In the genomic region with DNA sequence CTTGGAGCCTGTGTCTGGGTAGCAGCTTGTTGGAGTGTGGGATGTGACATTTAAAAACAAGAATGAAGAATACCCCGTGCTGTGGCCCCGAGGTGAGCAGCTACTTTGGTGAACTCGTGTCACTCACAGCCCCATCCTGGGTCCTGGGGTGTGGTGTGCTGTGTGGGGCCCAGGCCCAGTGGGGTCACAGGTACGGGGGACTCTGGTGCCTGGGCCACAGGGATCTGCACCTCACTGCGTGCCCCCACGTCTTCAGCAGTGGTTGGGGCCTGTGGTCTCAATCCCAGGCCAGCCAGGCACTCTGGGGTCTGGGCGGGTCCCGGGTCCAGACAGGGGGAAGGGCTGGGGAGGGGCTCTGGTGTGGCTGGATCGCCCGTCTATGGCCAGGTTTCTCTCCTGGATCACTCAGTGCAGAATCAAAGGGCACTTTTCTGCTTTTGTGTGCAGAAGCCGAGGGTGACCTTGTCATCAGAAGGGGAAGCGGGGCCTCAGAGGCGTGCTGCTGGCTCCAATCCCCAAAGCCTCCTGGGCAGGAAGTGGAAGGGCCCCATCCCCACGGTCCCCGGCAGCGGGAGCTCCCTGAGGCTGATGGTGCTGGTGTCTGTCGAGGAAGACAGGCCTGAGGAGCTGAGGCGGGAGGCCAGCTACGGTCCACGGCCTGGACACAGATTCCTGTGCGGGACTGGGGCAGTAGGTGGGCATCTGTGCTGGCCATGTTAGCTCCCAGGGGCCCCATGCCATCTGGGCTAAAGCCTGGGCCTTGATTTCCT, we compare ENCODE assay signal across 1 cellular context.
TF ChIP-seq lines count a peak whose summit lies in the region.

No MANE protein-coding gene starts in this region.

TF ChIP-seq in HepG2, 621 proteins besides CTCF, POLR2A, EP300 and RAD21 (continued from another document and continues in another):
- TF ChIP-seq, protein P1, sequence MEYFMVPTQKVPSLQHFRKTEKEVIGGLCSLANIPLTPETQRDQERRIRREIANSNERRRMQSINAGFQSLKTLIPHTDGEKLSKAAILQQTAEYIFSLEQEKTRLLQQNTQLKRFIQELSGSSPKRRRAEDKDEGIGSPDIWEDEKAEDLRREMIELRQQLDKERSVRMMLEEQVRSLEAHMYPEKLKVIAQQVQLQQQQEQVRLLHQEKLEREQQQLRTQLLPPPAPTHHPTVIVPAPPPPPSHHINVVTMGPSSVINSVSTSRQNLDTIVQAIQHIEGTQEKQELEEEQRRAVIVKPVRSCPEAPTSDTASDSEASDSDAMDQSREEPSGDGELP (IDR thresholded peaks at IDR 0.05; ENCODE audit: borderline replicate concordance, low read depth): peak; percentile 63; the same call in 1 of the 2 replicates
- peak; percentile 35; the same call in 1 of the 2 replicates for TF ChIP-seq ZZZ3 (CRISPR knock-in tag; IDR thresholded peaks at IDR 0.05; ENCODE audit: borderline replicate concordance)
- TF ChIP-seq HNRNPL (IDR thresholded peaks at IDR 0.05; ENCODE audit: low read depth, low read length): peak; percentile 68
- 0 out of 2 replicates have a peak, but pooled peaks have one; percentile 75 for TF ChIP-seq ZNF530 (CRISPR knock-in tag; IDR thresholded peaks at IDR 0.05; ENCODE audit: low read depth)
- TF ChIP-seq, protein P2, sequence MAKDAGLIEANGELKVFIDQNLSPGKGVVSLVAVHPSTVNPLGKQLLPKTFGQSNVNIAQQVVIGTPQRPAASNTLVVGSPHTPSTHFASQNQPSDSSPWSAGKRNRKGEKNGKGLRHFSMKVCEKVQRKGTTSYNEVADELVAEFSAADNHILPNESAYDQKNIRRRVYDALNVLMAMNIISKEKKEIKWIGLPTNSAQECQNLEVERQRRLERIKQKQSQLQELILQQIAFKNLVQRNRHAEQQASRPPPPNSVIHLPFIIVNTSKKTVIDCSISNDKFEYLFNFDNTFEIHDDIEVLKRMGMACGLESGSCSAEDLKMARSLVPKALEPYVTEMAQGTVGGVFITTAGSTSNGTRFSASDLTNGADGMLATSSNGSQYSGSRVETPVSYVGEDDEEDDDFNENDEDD (CRISPR knock-in tag; IDR thresholded peaks at IDR 0.05; ENCODE audit: borderline replicate concordance): peak; percentile 93
- peak; percentile 75 for TF ChIP-seq RARA (CRISPR knock-in tag; IDR thresholded peaks at IDR 0.05)
- TF ChIP-seq, protein P3, sequence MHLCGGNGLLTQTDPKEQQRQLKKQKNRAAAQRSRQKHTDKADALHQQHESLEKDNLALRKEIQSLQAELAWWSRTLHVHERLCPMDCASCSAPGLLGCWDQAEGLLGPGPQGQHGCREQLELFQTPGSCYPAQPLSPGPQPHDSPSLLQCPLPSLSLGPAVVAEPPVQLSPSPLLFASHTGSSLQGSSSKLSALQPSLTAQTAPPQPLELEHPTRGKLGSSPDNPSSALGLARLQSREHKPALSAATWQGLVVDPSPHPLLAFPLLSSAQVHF (CRISPR knock-in tag; IDR thresholded peaks at IDR 0.05): no peak
- TF ChIP-seq ZNF205 (CRISPR knock-in tag; IDR thresholded peaks at IDR 0.05): peak; percentile 88
- TF ChIP-seq ZBTB21 (CRISPR knock-in tag; IDR thresholded peaks at IDR 0.05): 0 out of 2 replicates have a peak, but pooled peaks have one; percentile 8
- TF ChIP-seq U2AF1 (optimal IDR thresholded peaks at IDR 0.05; ENCODE audit: low read depth, low read length): no peak
- TF ChIP-seq CREM (IDR thresholded peaks at IDR 0.05): no peak; the same call in 1 of the 2 replicates
- TF ChIP-seq CREM (CRISPR knock-in tag; IDR thresholded peaks at IDR 0.05): no peak
- peak; percentile 65 for TF ChIP-seq FOXO1 (CRISPR knock-in tag; IDR thresholded peaks at IDR 0.05)
- TF ChIP-seq ZFP37 (CRISPR knock-in tag; IDR thresholded peaks at IDR 0.05; ENCODE audit: borderline replicate concordance): peak; percentile 64; the same call in 1 of the 2 replicates
- peak; percentile 85 for TF ChIP-seq YEATS4 (CRISPR knock-in tag; IDR thresholded peaks at IDR 0.05; ENCODE audit: borderline replicate concordance)
- no peak for TF ChIP-seq ZNF841 (CRISPR knock-in tag; IDR thresholded peaks at IDR 0.05; ENCODE audit: borderline replicate concordance)
- peak; percentile 50 for TF ChIP-seq NFYB (CRISPR knock-in tag; IDR thresholded peaks at IDR 0.05)
- TF ChIP-seq NCOA2 (CRISPR knock-in tag; IDR thresholded peaks at IDR 0.05): peak; percentile 58; the same call in 1 of the 2 replicates
- TF ChIP-seq SALL1 (CRISPR knock-in tag; IDR thresholded peaks at IDR 0.05): peak; percentile 97
- peak; percentile 54; the same call in 1 of the 2 replicates for TF ChIP-seq FOSL1 (CRISPR knock-in tag; IDR thresholded peaks at IDR 0.05; ENCODE audit: borderline replicate concordance)
- TF ChIP-seq ETV5 (CRISPR knock-in tag; IDR thresholded peaks at IDR 0.05; ENCODE audit: borderline replicate concordance): peak; percentile 93
- TF ChIP-seq ZNF468 (CRISPR knock-in tag; IDR thresholded peaks at IDR 0.05): 0 out of 2 replicates have a peak, but pooled peaks have one; percentile 58
- TF ChIP-seq FOXC1 (CRISPR knock-in tag; IDR thresholded peaks at IDR 0.05; ENCODE audit: borderline replicate concordance): peak; percentile 72
- TF ChIP-seq SMAD3 (CRISPR knock-in tag; IDR thresholded peaks at IDR 0.05): peak; percentile 76; the same call in 1 of the 2 replicates
- TF ChIP-seq ZBTB7A (CRISPR knock-in tag; IDR thresholded peaks at IDR 0.05): peak; percentile 80
- TF ChIP-seq ZNF232 (CRISPR knock-in tag; IDR thresholded peaks at IDR 0.05; ENCODE audit: borderline replicate concordance): 0 out of 2 replicates have a peak, but pooled peaks have one; percentile 24
- TF ChIP-seq BHLHE40 (IDR thresholded peaks at IDR 0.05; ENCODE audit: low read length): peak; percentile 66
- TF ChIP-seq ZNF766 (CRISPR knock-in tag; IDR thresholded peaks at IDR 0.05; ENCODE audit: borderline replicate concordance): peak; percentile 80; the same call in 1 of the 2 replicates
- peak; percentile 98 for TF ChIP-seq KDM5B (CRISPR knock-in tag; IDR thresholded peaks at IDR 0.05; ENCODE audit: borderline replicate concordance)
- TF ChIP-seq, protein P4, sequence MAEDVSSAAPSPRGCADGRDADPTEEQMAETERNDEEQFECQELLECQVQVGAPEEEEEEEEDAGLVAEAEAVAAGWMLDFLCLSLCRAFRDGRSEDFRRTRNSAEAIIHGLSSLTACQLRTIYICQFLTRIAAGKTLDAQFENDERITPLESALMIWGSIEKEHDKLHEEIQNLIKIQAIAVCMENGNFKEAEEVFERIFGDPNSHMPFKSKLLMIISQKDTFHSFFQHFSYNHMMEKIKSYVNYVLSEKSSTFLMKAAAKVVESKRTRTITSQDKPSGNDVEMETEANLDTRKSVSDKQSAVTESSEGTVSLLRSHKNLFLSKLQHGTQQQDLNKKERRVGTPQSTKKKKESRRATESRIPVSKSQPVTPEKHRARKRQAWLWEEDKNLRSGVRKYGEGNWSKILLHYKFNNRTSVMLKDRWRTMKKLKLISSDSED (CRISPR knock-in tag; IDR thresholded peaks at IDR 0.05): no peak
- peak; percentile 25; the same call in 1 of the 2 replicates for TF ChIP-seq TCF7 (IDR thresholded peaks at IDR 0.05; ENCODE audit: low read depth)
- TF ChIP-seq, protein P5, sequence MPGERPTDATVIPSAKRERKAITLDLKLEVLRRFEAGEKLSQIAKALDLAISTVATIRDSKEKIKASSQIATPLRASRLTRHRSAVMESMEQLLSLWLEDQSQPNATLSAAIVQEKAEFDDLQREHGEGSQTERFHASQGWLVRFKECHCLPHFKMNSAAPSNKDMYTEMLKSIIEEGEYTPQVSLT (CRISPR knock-in tag; IDR thresholded peaks at IDR 0.05; ENCODE audit: borderline replicate concordance, low read depth): no peak
- no peak; the same call in 1 of the 2 replicates for TF ChIP-seq ZKSCAN8 (CRISPR knock-in tag; IDR thresholded peaks at IDR 0.05; ENCODE audit: borderline replicate concordance)
- TF ChIP-seq, protein P6, sequence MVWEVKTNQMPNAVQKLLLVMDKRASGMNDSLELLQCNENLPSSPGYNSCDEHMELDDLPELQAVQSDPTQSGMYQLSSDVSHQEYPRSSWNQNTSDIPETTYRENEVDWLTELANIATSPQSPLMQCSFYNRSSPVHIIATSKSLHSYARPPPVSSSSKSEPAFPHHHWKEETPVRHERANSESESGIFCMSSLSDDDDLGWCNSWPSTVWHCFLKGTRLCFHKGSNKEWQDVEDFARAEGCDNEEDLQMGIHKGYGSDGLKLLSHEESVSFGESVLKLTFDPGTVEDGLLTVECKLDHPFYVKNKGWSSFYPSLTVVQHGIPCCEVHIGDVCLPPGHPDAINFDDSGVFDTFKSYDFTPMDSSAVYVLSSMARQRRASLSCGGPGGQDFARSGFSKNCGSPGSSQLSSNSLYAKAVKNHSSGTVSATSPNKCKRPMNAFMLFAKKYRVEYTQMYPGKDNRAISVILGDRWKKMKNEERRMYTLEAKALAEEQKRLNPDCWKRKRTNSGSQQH (CRISPR knock-in tag; IDR thresholded peaks at IDR 0.05; ENCODE audit: low read depth): 0 out of 2 replicates have a peak, but pooled peaks have one; percentile 65
- TF ChIP-seq CAMTA2 (CRISPR knock-in tag; IDR thresholded peaks at IDR 0.05; ENCODE audit: borderline replicate concordance): peak; percentile 97
- TF ChIP-seq, protein P7, sequence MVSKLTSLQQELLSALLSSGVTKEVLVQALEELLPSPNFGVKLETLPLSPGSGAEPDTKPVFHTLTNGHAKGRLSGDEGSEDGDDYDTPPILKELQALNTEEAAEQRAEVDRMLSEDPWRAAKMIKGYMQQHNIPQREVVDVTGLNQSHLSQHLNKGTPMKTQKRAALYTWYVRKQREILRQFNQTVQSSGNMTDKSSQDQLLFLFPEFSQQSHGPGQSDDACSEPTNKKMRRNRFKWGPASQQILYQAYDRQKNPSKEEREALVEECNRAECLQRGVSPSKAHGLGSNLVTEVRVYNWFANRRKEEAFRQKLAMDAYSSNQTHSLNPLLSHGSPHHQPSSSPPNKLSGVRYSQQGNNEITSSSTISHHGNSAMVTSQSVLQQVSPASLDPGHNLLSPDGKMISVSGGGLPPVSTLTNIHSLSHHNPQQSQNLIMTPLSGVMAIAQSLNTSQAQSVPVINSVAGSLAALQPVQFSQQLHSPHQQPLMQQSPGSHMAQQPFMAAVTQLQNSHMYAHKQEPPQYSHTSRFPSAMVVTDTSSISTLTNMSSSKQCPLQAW (CRISPR knock-in tag; IDR thresholded peaks at IDR 0.05): peak; percentile 77
- TF ChIP-seq RBM39 (IDR thresholded peaks at IDR 0.05; ENCODE audit: low read depth, low read length, poor library complexity, severe bottlenecking): peak; percentile 28
- TF ChIP-seq, protein P8, sequence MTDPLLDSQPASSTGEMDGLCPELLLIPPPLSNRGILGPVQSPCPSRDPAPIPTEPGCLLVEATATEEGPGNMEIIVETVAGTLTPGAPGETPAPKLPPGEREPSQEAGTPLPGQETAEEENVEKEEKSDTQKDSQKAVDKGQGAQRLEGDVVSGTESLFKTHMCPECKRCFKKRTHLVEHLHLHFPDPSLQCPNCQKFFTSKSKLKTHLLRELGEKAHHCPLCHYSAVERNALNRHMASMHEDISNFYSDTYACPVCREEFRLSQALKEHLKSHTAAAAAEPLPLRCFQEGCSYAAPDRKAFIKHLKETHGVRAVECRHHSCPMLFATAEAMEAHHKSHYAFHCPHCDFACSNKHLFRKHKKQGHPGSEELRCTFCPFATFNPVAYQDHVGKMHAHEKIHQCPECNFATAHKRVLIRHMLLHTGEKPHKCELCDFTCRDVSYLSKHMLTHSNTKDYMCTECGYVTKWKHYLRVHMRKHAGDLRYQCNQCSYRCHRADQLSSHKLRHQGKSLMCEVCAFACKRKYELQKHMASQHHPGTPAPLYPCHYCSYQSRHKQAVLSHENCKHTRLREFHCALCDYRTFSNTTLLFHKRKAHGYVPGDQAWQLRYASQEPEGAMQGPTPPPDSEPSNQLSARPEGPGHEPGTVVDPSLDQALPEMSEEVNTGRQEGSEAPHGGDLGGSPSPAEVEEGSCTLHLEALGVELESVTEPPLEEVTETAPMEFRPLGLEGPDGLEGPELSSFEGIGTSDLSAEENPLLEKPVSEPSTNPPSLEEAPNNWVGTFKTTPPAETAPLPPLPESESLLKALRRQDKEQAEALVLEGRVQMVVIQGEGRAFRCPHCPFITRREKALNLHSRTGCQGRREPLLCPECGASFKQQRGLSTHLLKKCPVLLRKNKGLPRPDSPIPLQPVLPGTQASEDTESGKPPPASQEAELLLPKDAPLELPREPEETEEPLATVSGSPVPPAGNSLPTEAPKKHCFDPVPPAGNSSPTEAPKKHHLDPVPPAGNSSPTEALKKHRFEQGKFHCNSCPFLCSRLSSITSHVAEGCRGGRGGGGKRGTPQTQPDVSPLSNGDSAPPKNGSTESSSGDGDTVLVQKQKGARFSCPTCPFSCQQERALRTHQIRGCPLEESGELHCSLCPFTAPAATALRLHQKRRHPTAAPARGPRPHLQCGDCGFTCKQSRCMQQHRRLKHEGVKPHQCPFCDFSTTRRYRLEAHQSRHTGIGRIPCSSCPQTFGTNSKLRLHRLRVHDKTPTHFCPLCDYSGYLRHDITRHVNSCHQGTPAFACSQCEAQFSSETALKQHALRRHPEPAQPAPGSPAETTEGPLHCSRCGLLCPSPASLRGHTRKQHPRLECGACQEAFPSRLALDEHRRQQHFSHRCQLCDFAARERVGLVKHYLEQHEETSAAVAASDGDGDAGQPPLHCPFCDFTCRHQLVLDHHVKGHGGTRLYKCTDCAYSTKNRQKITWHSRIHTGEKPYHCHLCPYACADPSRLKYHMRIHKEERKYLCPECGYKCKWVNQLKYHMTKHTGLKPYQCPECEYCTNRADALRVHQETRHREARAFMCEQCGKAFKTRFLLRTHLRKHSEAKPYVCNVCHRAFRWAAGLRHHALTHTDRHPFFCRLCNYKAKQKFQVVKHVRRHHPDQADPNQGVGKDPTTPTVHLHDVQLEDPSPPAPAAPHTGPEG (CRISPR knock-in tag; IDR thresholded peaks at IDR 0.05): no peak
- TF ChIP-seq, protein P9, sequence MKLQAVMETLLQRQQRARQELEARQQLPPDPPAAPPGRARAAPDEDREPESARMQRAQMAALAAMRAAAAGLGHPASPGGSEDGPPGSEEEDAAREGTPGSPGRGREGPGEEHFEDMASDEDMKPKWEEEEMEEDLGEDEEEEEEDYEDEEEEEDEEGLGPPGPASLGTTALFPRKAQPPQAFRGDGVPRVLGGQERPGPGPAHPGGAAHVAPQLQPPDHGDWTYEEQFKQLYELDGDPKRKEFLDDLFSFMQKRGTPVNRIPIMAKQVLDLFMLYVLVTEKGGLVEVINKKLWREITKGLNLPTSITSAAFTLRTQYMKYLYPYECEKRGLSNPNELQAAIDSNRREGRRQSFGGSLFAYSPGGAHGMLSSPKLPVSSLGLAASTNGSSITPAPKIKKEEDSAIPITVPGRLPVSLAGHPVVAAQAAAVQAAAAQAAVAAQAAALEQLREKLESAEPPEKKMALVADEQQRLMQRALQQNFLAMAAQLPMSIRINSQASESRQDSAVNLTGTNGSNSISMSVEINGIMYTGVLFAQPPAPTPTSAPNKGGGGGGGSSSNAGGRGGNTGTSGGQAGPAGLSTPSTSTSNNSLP (IDR thresholded peaks at IDR 0.05; ENCODE audit: low read depth, low read length): peak; percentile 32; the same call in 1 of the 2 replicates
- TF ChIP-seq TOE1 (CRISPR knock-in tag; IDR thresholded peaks at IDR 0.05): no peak
- no peak for TF ChIP-seq ZFYVE20 (CRISPR knock-in tag; IDR thresholded peaks at IDR 0.05; ENCODE audit: borderline replicate concordance, low read depth)
- 0 out of 2 replicates have a peak, but pooled peaks have one; percentile 34 for TF ChIP-seq ZNF567 (CRISPR knock-in tag; IDR thresholded peaks at IDR 0.05; ENCODE audit: borderline replicate concordance)
